31 cellular contexts compared by ENCODE assay signal in the genomic region with DNA sequence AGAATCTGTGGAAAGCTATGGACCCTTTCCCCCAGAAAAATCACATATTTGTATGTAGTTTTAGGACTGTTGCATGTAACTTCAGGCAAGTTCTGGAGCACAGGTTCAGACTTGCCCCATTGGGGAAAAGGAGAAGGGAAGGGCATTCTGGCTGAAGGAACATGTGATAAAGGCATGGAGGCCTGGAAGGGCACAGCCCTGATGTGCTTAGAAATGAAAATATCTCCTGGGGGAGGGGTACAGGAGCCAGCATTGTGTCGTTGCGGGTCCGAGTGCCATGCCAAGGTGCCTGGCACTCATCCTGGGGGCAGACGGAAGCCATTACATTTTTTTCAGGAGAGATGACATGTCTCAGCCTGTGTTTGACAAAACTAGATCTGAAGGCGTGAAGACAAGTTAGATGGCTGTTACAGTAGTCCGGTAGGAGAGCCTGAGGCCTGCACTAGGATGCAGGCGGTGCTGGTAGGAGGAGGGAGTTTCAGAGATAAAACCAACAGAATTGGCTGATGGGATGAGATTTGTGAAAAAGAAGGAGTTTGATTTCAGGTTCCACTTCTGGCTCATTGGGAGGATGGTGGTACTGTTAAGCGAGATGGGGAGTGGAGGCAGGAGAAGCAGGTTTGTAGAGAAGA.
DNase-seq lines count a peak whose midpoint lies in the region; ATAC-seq and TF ChIP-seq lines count a peak whose summit lies in the region.
"Had no signal": no experiment of that assay in that cellular context is flagged by ENCODE, and none has a peak within 500 bp of the region (broad histone marks: within the 10 kb centered on the region; RNA-seq: fewer than 3 reads in every experiment).

No MANE protein-coding gene starts in this region.

- H2AK5ac ChIP-seq in trophoblast cell (ENCODE audit: low read length), result peak overlapping the region; percentile 70

- intact Hi-C loops in right cardiac atrium (cut with DNase I), result no loop called here
- intact Hi-C loops in Right ventricle myocardium superior (cut with DNase I), result no loop called here
- intact Hi-C loops in uterus (cut with DNase I; ENCODE audit: low total_unique reads), result no loop called here

- H3K9ac ChIP-seq in trophoblast cell (ENCODE audit: low read length), result no peak overlapping the region
- H3K9ac ChIP-seq: KMS-11, neural progenitor cell had no signal

- peaks cover 4 to 6% of the 10 kb centered on the region in 2 donors for H3K36me3 ChIP-seq in esophagus (ENCODE audit: control insufficient read depth in 2 of 2, insufficient read depth in 2 of 2, low read length in 1 of 2)
- peaks cover 8 to 15% of the 10 kb centered on the region in 2 experiments for H3K36me3 ChIP-seq in trophoblast cell (ENCODE audit: control insufficient read depth in 1 of 2, insufficient read depth in 2 of 2, low read length in 2 of 2)
- no peaks in the 10 kb centered on the region for H3K36me3 ChIP-seq in uterus
- H3K36me3 ChIP-seq: ascending aorta, neural progenitor cell, tibial artery had no signal

- WGBS in right cardiac atrium, result 69% methylated on average over 8 of the region's 8 CpGs
- 61 to 72% methylated on average over 8 of the region's 8 CpGs for WGBS in esophagus, 2 donors
- WGBS in trophoblast cell (ENCODE audit: extremely low coverage, insufficient coverage, insufficient read length), result no CpG with 5 or more reads among the region's 8 CpGs

- H3K27ac ChIP-seq in right cardiac atrium (ENCODE audit: low read length) (peak overlapping the region; percentile 34), esophagus (ENCODE audit: low read depth in 2 of 2, low read length in 1 of 2) (peak overlapping the region; percentile 6 to 22), trophoblast cell (ENCODE audit: low read depth, low read length) (peak overlapping the region; percentile 10), uterus (peak overlapping the region; percentile 9 to 45)
- H3K27ac ChIP-seq: ascending aorta, dorsolateral prefrontal cortex, KMS-11, neural progenitor cell, tibial artery, VCaP had no signal

- H3K4me3 ChIP-seq in right cardiac atrium (ENCODE audit: low read length), result no peak overlapping the region
- no peak overlapping the region for H3K4me3 ChIP-seq in esophagus (ENCODE audit: low read depth in 1 of 2, low read length in 2 of 2)
- no peak overlapping the region for H3K4me3 ChIP-seq in trophoblast cell (ENCODE audit: low read depth, low read length)
- no peak overlapping the region for H3K4me3 ChIP-seq in uterus
- H3K4me3 ChIP-seq: ascending aorta, dorsolateral prefrontal cortex, heart left ventricle, lung, neural progenitor cell, tibial artery had no signal

- H3K27me3 ChIP-seq in right cardiac atrium (ENCODE audit: control insufficient read depth, insufficient read depth) (no peaks in the 10 kb centered on the region), esophagus (ENCODE audit: control insufficient read depth in 1 of 2, insufficient read depth in 2 of 2, low read length in 2 of 2) (no peaks in the 10 kb centered on the region), trophoblast cell (ENCODE audit: insufficient read depth, low read length) (no peaks in the 10 kb centered on the region), uterus (no peaks in the 10 kb centered on the region)
- H3K27me3 ChIP-seq: ascending aorta, BE2C, dorsolateral prefrontal cortex, heart left ventricle, neural progenitor cell, tibial artery had no signal

- H2BK5ac ChIP-seq in trophoblast cell (ENCODE audit: low read depth, low read length, poor library complexity), result peak overlapping the region; percentile 26

- H3K4me2 ChIP-seq in trophoblast cell (ENCODE audit: low read length), result no peak overlapping the region
- H3K4me2 ChIP-seq: KMS-11, neural progenitor cell had no signal

- H4K91ac ChIP-seq in trophoblast cell (ENCODE audit: low read depth, low read length), result peak overlapping the region; percentile 8

- H3K79me2 ChIP-seq in trophoblast cell (ENCODE audit: control insufficient read depth, insufficient read depth, low read length, poor library complexity), result peaks cover 28% of the 10 kb centered on the region

- no peak for TF ChIP-seq CTCF in uterus (IDR thresholded peaks at IDR 0.05)

- no peak overlapping the region for H2BK120ac ChIP-seq in trophoblast cell (ENCODE audit: insufficient read depth, low read length, poor library complexity)

- H2AFZ ChIP-seq in trophoblast cell (ENCODE audit: insufficient read depth, low read length, poor library complexity), result no peak overlapping the region
- H2AFZ ChIP-seq: neural progenitor cell had no signal

- H3K14ac ChIP-seq in trophoblast cell (ENCODE audit: low read length), result no peak overlapping the region

- peak overlapping the region; percentile 68 for H3K4ac ChIP-seq in trophoblast cell (ENCODE audit: low read depth, low read length)

- H3K79me1 ChIP-seq in trophoblast cell (ENCODE audit: low read length), result peaks cover 12% of the 10 kb centered on the region

- H4K8ac ChIP-seq in trophoblast cell (ENCODE audit: low read depth, low read length), result no peak overlapping the region

- ATAC-seq in right cardiac atrium (no peak), Right ventricle myocardium superior (ENCODE audit: poor library complexity) (no peak), HG03025 (IDR thresholded peaks at IDR 0.05; ENCODE audit: low FRiP score, unreplicated experiment) (no peak), HG03460 (IDR thresholded peaks at IDR 0.05; ENCODE audit: unreplicated experiment) (no peak)
- ATAC-seq: heart left ventricle; sciatic nerve; stimulated activated naive CD8-positive, alpha-beta T cell treated with anti-CD3 and anti-CD28 coated beads, Interleukin-15, Interleukin-2, amounts not matched to agents 100 U/mL and 50 U/mL, for 24 hours had no signal

- peak overlapping the region; percentile 25 for H3K18ac ChIP-seq in trophoblast cell (ENCODE audit: low read length)

- no peak overlapping the region for H4K12ac ChIP-seq in trophoblast cell (ENCODE audit: low read depth, low read length)

- TF ChIP-seq POLR2A in uterus (IDR thresholded peaks at IDR 0.05), result no peak

- no peak overlapping the region for H3K23ac ChIP-seq in trophoblast cell (ENCODE audit: low read length)

- DNase-seq in right cardiac atrium, result no peak
- no peak for DNase-seq in Right ventricle myocardium superior
- DNase-seq in trophoblast cell, result peak; percentile 77 to 84
- DNase-seq in uterus, result no peak
- no peak for DNase-seq in DMS79 (lab: John Stamatoyannopoulos, UW)
- DNase-seq: ACHN; activated CD4-positive, alpha-beta T cell treated with anti-CD3 and anti-CD28 coated beads for 48 hours; activated effector memory CD4-positive, alpha-beta T cell treated with anti-CD3 and anti-CD28 coated beads, Interleukin-2, amount 50 U/mL, for 16 hours; activated naive CD8-positive, alpha-beta T cell treated with anti-CD3 and anti-CD28 coated beads, Interleukin-2, amount 10 ng/mL, durations not matched to agents 7 days and 5 days; activated T-cell treated with anti-CD3 and anti-CD28 coated beads, Interleukin-2, amount 50 U/mL, for 1 hour; BE2C; COR-L47; DMS53; dorsolateral prefrontal cortex; heart left ventricle; kidney glomerular epithelial cell; NCI-H1436 treated with DMSO at 0.1 percent for 48 hours; NCI-H345; NCI-H82; stimulated activated naive CD8-positive, alpha-beta T cell treated with anti-CD3 and anti-CD28 coated beads, Interleukin-15, Interleukin-2, amounts not matched to agents 100 U/mL and 50 U/mL, for 24 hours; T-helper 9 cell; tibial artery had no signal

- no peaks in the 10 kb centered on the region for H3K9me3 ChIP-seq in right cardiac atrium (ENCODE audit: control insufficient read depth, low read length)
- no peaks in the 10 kb centered on the region for H3K9me3 ChIP-seq in esophagus (ENCODE audit: control insufficient read depth in 2 of 2, insufficient read depth in 1 of 2, low read depth in 1 of 2, low read length in 1 of 2)
- H3K9me3 ChIP-seq in trophoblast cell (ENCODE audit: insufficient read depth, low read depth, low read length), result no peaks in the 10 kb centered on the region
- no peaks in the 10 kb centered on the region for H3K9me3 ChIP-seq in uterus
- H3K9me3 ChIP-seq: ascending aorta, BE2C, heart left ventricle, tibial artery had no signal

- H2BK12ac ChIP-seq in trophoblast cell (ENCODE audit: low read length), result peak overlapping the region; percentile 63

- H3K4me1 ChIP-seq in right cardiac atrium (ENCODE audit: control insufficient read depth, insufficient read depth, low read length) (peaks cover 25% of the 10 kb centered on the region), esophagus (ENCODE audit: control insufficient read depth in 2 of 2, insufficient read depth in 2 of 2, low read length in 1 of 2) (peaks cover 0 to 10% of the 10 kb centered on the region in 2 donors), trophoblast cell (ENCODE audit: control insufficient read depth in 1 of 2, insufficient read depth in 2 of 2, low read length in 2 of 2) (peaks cover 34 to 42% of the 10 kb centered on the region in 2 experiments), uterus (no peaks in the 10 kb centered on the region)

Comparison
In these comparisons a context has a peak if more than half of its experiments do, and no peak if none do; other contexts are left out.
1. DNase-seq: peak in trophoblast cell (2 of 2); none in right cardiac atrium (0 of 3), Right ventricle myocardium superior (single experiment), uterus (0 of 2) and DMS79 (single experiment).
2. Peak in every context shown above with its lines, with median percentiles within 50 percentile points of each other: H3K27ac ChIP-seq.